Comparison of ENCODE assay signal across 17 cellular contexts in the genomic region with DNA sequence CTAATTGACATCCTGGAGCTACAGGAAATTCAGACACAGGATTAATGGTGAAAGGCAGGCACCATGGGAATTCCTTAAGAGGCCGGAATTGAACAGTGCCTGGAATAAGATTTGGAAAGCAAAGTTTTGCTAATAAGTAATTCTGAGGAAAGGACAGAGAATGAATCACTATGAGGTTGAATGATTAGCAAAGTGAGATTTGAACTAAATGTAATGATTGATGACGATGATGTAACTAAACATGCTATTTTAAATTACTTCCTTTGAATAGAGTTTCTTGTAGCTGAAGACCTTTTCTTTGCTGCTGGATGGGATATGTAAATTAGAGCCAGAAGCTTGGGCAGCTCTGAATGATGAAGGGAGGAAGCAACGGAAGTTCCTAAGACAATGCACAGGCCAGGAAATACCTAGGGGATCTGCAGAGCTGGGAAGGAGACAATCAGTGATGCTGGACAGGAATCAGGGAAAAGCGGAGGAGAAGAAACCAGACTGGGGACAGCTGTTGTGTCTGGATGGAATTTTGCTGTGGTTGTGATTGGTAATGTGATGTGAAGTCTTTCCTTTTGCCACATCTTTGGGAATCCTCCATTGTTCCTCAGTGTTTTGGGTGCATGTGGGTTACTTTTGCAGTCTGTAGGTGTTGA.
DNase-seq lines count a peak whose midpoint lies in the region; ATAC-seq and TF ChIP-seq lines count a peak whose summit lies in the region.
"Had no signal": no experiment of that assay in that cellular context is flagged by ENCODE, and none has a peak within 500 bp of the region (broad histone marks: within the 10 kb centered on the region; RNA-seq: fewer than 3 reads in every experiment).

No MANE protein-coding gene starts in this region.

- H3K27me3 ChIP-seq in A673 (replicated peaks; ENCODE audit: insufficient read depth, low read depth, low read length, poor library complexity) = no peaks in the 10 kb centered on the region

- no peak overlapping the region for H3K4me3 Mint-ChIP-seq in natural killer cell
- H3K4me3 Mint-ChIP-seq: GM23338 had no signal

- CTCF ChIA-PET in A673 (lab: Charles Lee) = no interaction called here

- H3K36me3 ChIP-seq in A673 (ENCODE audit: insufficient read depth, low read length, poor library complexity, severe bottlenecking) = no peaks in the 10 kb centered on the region

- no peak for TF ChIP-seq CTCF in A673 (conservative IDR thresholded peaks at IDR 0.05; ENCODE audit: low read depth, low read length)
- TF ChIP-seq CTCF in epithelial cell of proximal tubule (conservative IDR thresholded peaks at IDR 0.05; ENCODE audit: low read depth, low read length) = no peak
- no peak for TF ChIP-seq CTCF in natural killer cell (IDR thresholded peaks at IDR 0.05)

- no peak for ATAC-seq in natural killer cell
- ATAC-seq: GM23338, Panc1, Right ventricle myocardium inferior had no signal

- no peak overlapping the region for H3K27ac ChIP-seq in A673 (ENCODE audit: low read depth, low read length, poor library complexity, severe bottlenecking)
- H3K27ac ChIP-seq: C4-2B had no signal

- no TSS peak for BruUV-seq in A673 (replicated peaks; lab: Mats Ljungman, UMichigan)

- POLR2A ChIA-PET in A673 (lab: Charles Lee; ENCODE audit: low non-redundant PET) = interaction anchor here (0.8 kb wide), 1 partner anchor 1807 kb away, joined by 3 read pairs; no protein-coding TSS in a partner anchor

- DNase-seq in A673 (ENCODE audit: low spot score) (peak; percentile 81), epithelial cell of proximal tubule (ENCODE audit: low read depth) (peak; percentile 90), myocyte (ENCODE audit: low read depth) (peak; percentile 14), iPS-NIHi11 (ENCODE audit: low spot score) (no peak), HUDEP-2 (lab: John Stamatoyannopoulos, UW; ENCODE audit: unreplicated experiment in 76 of 76) (no peak), NCI-H2029 treated with DMSO at 0.1 percent for 48 hours (lab: John Stamatoyannopoulos, UW) (no peak), natural killer cell (no peak)
- DNase-seq: KG1, NCI-H146, NCI-H2081 treated with DMSO at 0.1 percent for 48 hours, NCI-H2227 treated with DMSO at 0.1 percent for 48 hours, NCI-H524 had no signal

- no peaks in the 10 kb centered on the region for H3K9me3 ChIP-seq in A673 (ENCODE audit: low read depth, low read length, poor library complexity, severe bottlenecking)

- no peaks in the 10 kb centered on the region for H3K4me1 Mint-ChIP-seq in natural killer cell

- intact Hi-C loops in A673 (cut with micrococcal nuclease; ENCODE audit: unreplicated experiment) (loop anchor here (5.0 kb wide), 1 partner anchor 88 kb away; no protein-coding TSS in a partner anchor), natural killer cell (cut with micrococcal nuclease) (no loop called here)

- no peak overlapping the region for H3K27ac Mint-ChIP-seq in natural killer cell
- H3K27ac Mint-ChIP-seq: GM23338 had no signal

- no peak overlapping the region for H3K4me3 ChIP-seq in A673 (ENCODE audit: low read depth, low read length, poor library complexity, severe bottlenecking)
- no peak overlapping the region for H3K4me3 ChIP-seq in epithelial cell of proximal tubule (ENCODE audit: low read depth, low read length)
- H3K4me3 ChIP-seq: GM23338 had no signal

- H3K4me1 ChIP-seq in A673 (ENCODE audit: insufficient read depth, low read length, poor library complexity, severe bottlenecking) = peaks cover 37% of the 10 kb centered on the region

- no peaks in the 10 kb centered on the region for H3K27me3 Mint-ChIP-seq in natural killer cell (ENCODE audit: low read depth in 2 of 2)

- peaks cover 0 to 2% of the 10 kb centered on the region in 2 donors for H3K9me3 Mint-ChIP-seq in natural killer cell
- H3K9me3 Mint-ChIP-seq: GM23338 had no signal

- H3K36me3 Mint-ChIP-seq in natural killer cell = no peaks in the 10 kb centered on the region

TF ChIP-seq in PFSK-1, 5 proteins besides CTCF, POLR2A, EP300 and RAD21:
- TF ChIP-seq FOXP2 (optimal IDR thresholded peaks at IDR 0.05; ENCODE audit: borderline replicate concordance, extremely low read depth, extremely low read length, insufficient read depth) (no peak), SIN3A (IDR thresholded peaks at IDR 0.05; ENCODE audit: borderline replicate concordance, insufficient read depth, low read length) (peak; percentile 58; the same call in 1 of the 2 replicates)
- TF ChIP-seq, protein P1, sequence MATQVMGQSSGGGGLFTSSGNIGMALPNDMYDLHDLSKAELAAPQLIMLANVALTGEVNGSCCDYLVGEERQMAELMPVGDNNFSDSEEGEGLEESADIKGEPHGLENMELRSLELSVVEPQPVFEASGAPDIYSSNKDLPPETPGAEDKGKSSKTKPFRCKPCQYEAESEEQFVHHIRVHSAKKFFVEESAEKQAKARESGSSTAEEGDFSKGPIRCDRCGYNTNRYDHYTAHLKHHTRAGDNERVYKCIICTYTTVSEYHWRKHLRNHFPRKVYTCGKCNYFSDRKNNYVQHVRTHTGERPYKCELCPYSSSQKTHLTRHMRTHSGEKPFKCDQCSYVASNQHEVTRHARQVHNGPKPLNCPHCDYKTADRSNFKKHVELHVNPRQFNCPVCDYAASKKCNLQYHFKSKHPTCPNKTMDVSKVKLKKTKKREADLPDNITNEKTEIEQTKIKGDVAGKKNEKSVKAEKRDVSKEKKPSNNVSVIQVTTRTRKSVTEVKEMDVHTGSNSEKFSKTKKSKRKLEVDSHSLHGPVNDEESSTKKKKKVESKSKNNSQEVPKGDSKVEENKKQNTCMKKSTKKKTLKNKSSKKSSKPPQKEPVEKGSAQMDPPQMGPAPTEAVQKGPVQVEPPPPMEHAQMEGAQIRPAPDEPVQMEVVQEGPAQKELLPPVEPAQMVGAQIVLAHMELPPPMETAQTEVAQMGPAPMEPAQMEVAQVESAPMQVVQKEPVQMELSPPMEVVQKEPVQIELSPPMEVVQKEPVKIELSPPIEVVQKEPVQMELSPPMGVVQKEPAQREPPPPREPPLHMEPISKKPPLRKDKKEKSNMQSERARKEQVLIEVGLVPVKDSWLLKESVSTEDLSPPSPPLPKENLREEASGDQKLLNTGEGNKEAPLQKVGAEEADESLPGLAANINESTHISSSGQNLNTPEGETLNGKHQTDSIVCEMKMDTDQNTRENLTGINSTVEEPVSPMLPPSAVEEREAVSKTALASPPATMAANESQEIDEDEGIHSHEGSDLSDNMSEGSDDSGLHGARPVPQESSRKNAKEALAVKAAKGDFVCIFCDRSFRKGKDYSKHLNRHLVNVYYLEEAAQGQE (IDR thresholded peaks at IDR 0.05; ENCODE audit: insufficient read depth in 1 of 2, low read depth in 2 of 2, low read length in 2 of 2) = peak in 1 of 2 experiments; percentile 61; a peak in 1 of 4 replicates

Comparison
In these comparisons a context has a peak if more than half of its experiments do, and no peak if none do; other contexts are left out.
1. DNase-seq: peak in A673 (single experiment), epithelial cell of proximal tubule (single experiment) and myocyte (single experiment); none in iPS-NIHi11 (single experiment), HUDEP-2 (0 of 76), NCI-H2029 treated with DMSO at 0.1 percent for 48 hours (single experiment) and natural killer cell (single experiment).